Comparison of ENCODE assay signal across 1 cellular context in genomic region chr19:51783373-51783772, GRCh38.
TF ChIP-seq lines count a peak whose summit lies in the region.

No MANE protein-coding gene starts in this region.

TF ChIP-seq in K562, 482 proteins besides CTCF, POLR2A, EP300 and RAD21 (continued from another document):
- TF ChIP-seq AFF1 (IDR thresholded peaks at IDR 0.05; ENCODE audit: low read depth in 1 of 2, partially characterized antibody in 2 of 2) (peak in 1 of 2 experiments; percentile 40), SNAPC5 (CRISPR knock-in tag; IDR thresholded peaks at IDR 0.05) (no peak), CBX3 (IDR thresholded peaks at IDR 0.05; ENCODE audit: borderline replicate concordance in 1 of 2, low read length in 2 of 2) (peak in 1 of 2 experiments; percentile 77; a peak in 1 of 3 replicates), THRA (IDR thresholded peaks at IDR 0.05) (no peak), CEBPB (tag; IDR thresholded peaks at IDR 0.05) (peak; percentile 27; the same call in 1 of the 2 replicates), DPF2 (IDR thresholded peaks at IDR 0.05) (peak; percentile 28; the same call in 1 of the 2 replicates), POU5F1 (IDR thresholded peaks at IDR 0.05; ENCODE audit: borderline replicate concordance, low read depth, low read length, partially characterized antibody) (no peak), DEAF1 (CRISPR knock-in tag; IDR thresholded peaks at IDR 0.05) (peak; percentile 62; the same call in 1 of the 2 replicates), SMAD4 (CRISPR knock-in tag; conservative IDR thresholded peaks at IDR 0.05) (0 out of 2 replicates have a peak, but pooled peaks have one; percentile 14), L3MBTL2 (IDR thresholded peaks at IDR 0.05) (0 out of 2 replicates have a peak, but pooled peaks have one; percentile 22), LEF1 (IDR thresholded peaks at IDR 0.05) (peak; percentile 32; the same call in 1 of the 2 replicates), BRD9 (IDR thresholded peaks at IDR 0.05; ENCODE audit: low read depth, partially characterized antibody) (peak; percentile 58), ATF3 (IDR thresholded peaks at IDR 0.05) (peak; percentile 38; the same call in 1 of the 2 replicates), ATF3 (CRISPR knock-in tag; conservative IDR thresholded peaks at IDR 0.05) (no peak), JUND (IDR thresholded peaks at IDR 0.05; ENCODE audit: borderline replicate concordance, low read depth, low read length) (no peak), JUND (tag; IDR thresholded peaks at IDR 0.05; ENCODE audit: borderline replicate concordance, low read depth, low read length) (peak; percentile 52; the same call in 1 of the 3 replicates), CXXC5 (CRISPR knock-in tag; IDR thresholded peaks at IDR 0.05) (0 out of 2 replicates have a peak, but pooled peaks have one; percentile 9)
